ENCODE assay signal across 27 cellular contexts in the genomic region with DNA sequence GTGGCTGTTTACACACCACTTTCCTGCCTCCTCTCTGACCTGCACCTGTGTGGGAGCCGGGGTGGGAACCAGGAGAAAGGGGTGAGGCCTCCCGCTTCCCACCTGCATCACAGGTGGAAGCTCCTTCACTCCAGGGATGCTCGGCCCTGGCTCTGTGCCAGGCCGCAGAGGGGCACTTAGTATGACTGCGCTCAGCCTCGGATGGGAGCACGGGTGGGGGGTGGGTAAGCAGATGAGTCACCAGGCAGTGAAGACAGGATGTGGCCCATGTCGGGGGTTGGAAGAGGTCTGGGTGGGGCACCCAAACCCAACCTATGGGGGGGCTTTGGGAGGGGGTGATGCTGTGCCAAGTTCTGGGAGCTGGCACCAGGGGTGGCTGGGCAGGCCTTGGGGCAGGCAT. TPM values are rescaled to one million over a fixed set of nuclear protein-coding genes. Genes with fewer than 3 reads are reported as not detected.
A peak's percentile ranks its signal among the peaks of the same experiment; 100 is the strongest.
DNase-seq lines count a peak whose midpoint lies in the region; ATAC-seq lines count a peak whose summit lies in the region.
"Had no signal": no experiment of that assay in that cellular context is flagged by ENCODE, and none has a peak within 500 bp of the region (broad histone marks: within the 10 kb centered on the region; RNA-seq: fewer than 3 reads in every experiment).

No MANE protein-coding gene starts in this region.

- H3K4me1 Mint-ChIP-seq in activated CD8-positive, alpha-beta memory T cell treated with anti-CD3 and anti-CD28 coated beads, Interleukin-2, amount 10 ng/mL, durations not matched to agents 7 days and 5 days: peaks cover 22% of the 10 kb centered on the region
- peaks cover 5% of the 10 kb centered on the region for H3K4me1 Mint-ChIP-seq in activated T-helper 17 cell treated with anti-CD3 and anti-CD28 coated beads, Interleukin-2, amount 50 U/mL, for 72 hours

- no peak overlapping the region for H3K4me3 Mint-ChIP-seq in activated CD8-positive, alpha-beta memory T cell treated with anti-CD3 and anti-CD28 coated beads, Interleukin-2, amount 10 ng/mL, durations not matched to agents 7 days and 5 days
- no peak overlapping the region for H3K4me3 Mint-ChIP-seq in activated T-helper 17 cell treated with anti-CD3 and anti-CD28 coated beads, Interleukin-2, amount 50 U/mL, for 72 hours
- H3K4me3 Mint-ChIP-seq: activated naive CD8-positive, alpha-beta T cell; CD14-positive monocyte; H9; naive thymus-derived CD4-positive, alpha-beta T cell; T-helper 2 cell treated with Interferon-gamma antibody and Interleukin-4, amounts not matched to agents 5 μg/mL and 100 μg/mL, for 36 hours; WTC11 had no signal

- intact Hi-C loops in posterior vena cava (cut with DNase I): no loop called here

- H3K27me3 Mint-ChIP-seq in activated CD8-positive, alpha-beta memory T cell treated with anti-CD3 and anti-CD28 coated beads, Interleukin-2, amount 10 ng/mL, durations not matched to agents 7 days and 5 days: peaks cover 7% of the 10 kb centered on the region
- no peaks in the 10 kb centered on the region for H3K27me3 Mint-ChIP-seq in activated T-helper 17 cell treated with anti-CD3 and anti-CD28 coated beads, Interleukin-2, amount 50 U/mL, for 72 hours
- H3K27me3 Mint-ChIP-seq: activated naive CD8-positive, alpha-beta T cell had no signal

- DNase-seq in activated CD8-positive, alpha-beta memory T cell treated with anti-CD3 and anti-CD28 coated beads, Interleukin-2, amount 10 ng/mL, durations not matched to agents 7 days and 5 days: peak; percentile 59
- DNase-seq in activated CD8-positive, alpha-beta memory T cell treated with anti-CD3 and anti-CD28 coated beads for 24 hours: no peak
- DNase-seq in HT1080 (ENCODE audit: low read depth) (peak; percentile 44), posterior vena cava (ENCODE audit: low spot score) (peak; percentile 72), midbrain (lab: John Stamatoyannopoulos, UW) (no peak), DMS79 (lab: John Stamatoyannopoulos, UW) (no peak), MV-4-11 (lab: John Stamatoyannopoulos, UW) (no peak)
- DNase-seq: activated CD4-positive, alpha-beta T cell treated with anti-CD3 and anti-CD28 coated beads, Interleukin-2, amount 50 U/mL, for 48 hours; activated T-cell treated with anti-CD3 and anti-CD28 coated beads, Interleukin-2, amount 50 U/mL, for 48 hours; cerebellar nuclear complex; DMS153; effector CD4-positive, alpha-beta T cell; H9; mesendoderm; naive thymus-derived CD4-positive, alpha-beta T cell; NCI-H146; NCI-H446; NK-92 treated with Interleukin-12 subunit alpha and Interleukin-12 subunit beta, amount 100 ng/mL, for 24 hours; right lobe of liver; stimulated activated CD4-positive, alpha-beta T cell treated with anti-CD3 and anti-CD28 coated beads, Interleukin-15, amount 100 ng/mL, for 24 hours had no signal

- CTCF ChIA-PET in activated CD8-positive, alpha-beta memory T cell treated with anti-CD3 and anti-CD28 coated beads, Interleukin-2, amount 10 ng/mL, durations not matched to agents 7 days and 5 days (lab: Charles Lee): interaction anchor here (1.6 kb wide), 1 partner anchor 9 kb away, joined by 5 read pairs; no protein-coding TSS in a partner anchor

- H3K9me3 Mint-ChIP-seq in activated CD8-positive, alpha-beta memory T cell treated with anti-CD3 and anti-CD28 coated beads, Interleukin-2, amount 10 ng/mL, durations not matched to agents 7 days and 5 days (ENCODE audit: low read depth): no peaks in the 10 kb centered on the region
- no peaks in the 10 kb centered on the region for H3K9me3 Mint-ChIP-seq in activated T-helper 17 cell treated with anti-CD3 and anti-CD28 coated beads, Interleukin-2, amount 50 U/mL, for 72 hours

- H3K36me3 Mint-ChIP-seq in activated CD8-positive, alpha-beta memory T cell treated with anti-CD3 and anti-CD28 coated beads, Interleukin-2, amount 10 ng/mL, durations not matched to agents 7 days and 5 days: no peaks in the 10 kb centered on the region
- H3K36me3 Mint-ChIP-seq in activated T-helper 17 cell treated with anti-CD3 and anti-CD28 coated beads, Interleukin-2, amount 50 U/mL, for 72 hours (ENCODE audit: low read depth): no peaks in the 10 kb centered on the region
- H3K36me3 Mint-ChIP-seq: activated naive CD8-positive, alpha-beta T cell; CD14-positive monocyte had no signal

- peak overlapping the region; percentile 56 for H3K27ac Mint-ChIP-seq in activated CD8-positive, alpha-beta memory T cell treated with anti-CD3 and anti-CD28 coated beads, Interleukin-2, amount 10 ng/mL, durations not matched to agents 7 days and 5 days
- no peak overlapping the region for H3K27ac Mint-ChIP-seq in activated T-helper 17 cell treated with anti-CD3 and anti-CD28 coated beads, Interleukin-2, amount 50 U/mL, for 72 hours
- H3K27ac Mint-ChIP-seq: activated naive CD8-positive, alpha-beta T cell; CD14-positive monocyte; H9; naive thymus-derived CD4-positive, alpha-beta T cell; T-helper 2 cell treated with Interferon-gamma antibody and Interleukin-4, amounts not matched to agents 5 μg/mL and 100 μg/mL, for 36 hours; WTC11 had no signal

- peak; percentile 50 for ATAC-seq in activated CD8-positive, alpha-beta memory T cell treated with anti-CD3 and anti-CD28 coated beads, Interleukin-2, amount 10 ng/mL, durations not matched to agents 7 days and 5 days
- ATAC-seq in activated T-helper 17 cell treated with anti-CD3 and anti-CD28 coated beads, Interleukin-2, amount 50 U/mL, for 72 hours (replicated peaks): peak; percentile 16
- ATAC-seq: esophagus mucosa; naive thymus-derived CD4-positive, alpha-beta T cell; right lobe of liver; WTC11 had no signal

RNA-seq across cellular contexts. Expression of a gene that starts 7.4 kb away (rescaled TPM):
- under 1 TPM in 1 of 2 experiments, not detected in 1; 0.15 TPM for total RNA-seq in activated CD8-positive, alpha-beta memory T cell treated with anti-CD3 and anti-CD28 coated beads, Interleukin-2, amount 10 ng/mL, durations not matched to agents 7 days and 5 days
- total RNA-seq in HT1080 (2014; rRNA removed; shearing (Covaris generic)): not detected in 2 replicates
- not detected in 2 replicates for polyA plus RNA-seq in HT1080 (2015; cell fraction: cytosol; rRNA removed)
- polyA plus RNA-seq in HT1080 (2015; cell fraction: nucleus; rRNA removed): 0.19 TPM in 1 of 2 replicates, not detected in the other
- under 1 TPM; 0.04 to 0.16 TPM for total RNA-seq in activated T-helper 17 cell treated with anti-CD3 and anti-CD28 coated beads, Interleukin-2, amount 50 U/mL, for 72 hours
- total RNA-seq in posterior vena cava: 1 to 10 TPM; 1.3 TPM
- total RNA-seq: esophagus mucosa, RPMI7951 had no signal
- polyA plus RNA-seq: CD14-positive monocyte had no signal

RNA-seq across cellular contexts. Expression of a gene that starts 31.7 kb away (rescaled TPM):
- under 1 TPM in 1 of 2 experiments, not detected in 1; 0.09 TPM for total RNA-seq in activated CD8-positive, alpha-beta memory T cell treated with anti-CD3 and anti-CD28 coated beads, Interleukin-2, amount 10 ng/mL, durations not matched to agents 7 days and 5 days
- not detected in 2 replicates for total RNA-seq in HT1080 (2014; rRNA removed; shearing (Covaris generic))
- polyA plus RNA-seq in HT1080 (2015; cell fraction: cytosol; rRNA removed): 0.01 TPM in 1 of 2 replicates, not detected in the other
- not detected in 2 replicates for polyA plus RNA-seq in HT1080 (2015; cell fraction: nucleus; rRNA removed)
- total RNA-seq in activated T-helper 17 cell treated with anti-CD3 and anti-CD28 coated beads, Interleukin-2, amount 50 U/mL, for 72 hours: under 1 TPM in 1 of 2 donors, not detected in 1; 0.19 TPM
- total RNA-seq in posterior vena cava: 10 to 100 TPM; 10.9 to 11.6 TPM
- polyA plus RNA-seq: CD14-positive monocyte; naive thymus-derived CD4-positive, alpha-beta T cell had no signal

Comparison
In these comparisons a context has a peak if more than half of its experiments do, and no peak if none do; other contexts are left out.
1. DNase-seq: peak in activated CD8-positive, alpha-beta memory T cell treated with anti-CD3 and anti-CD28 coated beads, Interleukin-2, amount 10 ng/mL, durations not matched to agents 7 days and 5 days (single experiment), HT1080 (single experiment) and posterior vena cava (single experiment); none in activated CD8-positive, alpha-beta memory T cell treated with anti-CD3 and anti-CD28 coated beads for 24 hours (single experiment), midbrain (single experiment), DMS79 (single experiment) and MV-4-11 (single experiment).
2. RNA of a gene that starts 31.7 kb away (total RNA-seq): 10.9 to 11.6 TPM in posterior vena cava; 0.19 TPM in activated T-helper 17 cell treated with anti-CD3 and anti-CD28 coated beads, Interleukin-2, amount 50 U/mL, for 72 hours, 0.09 TPM in activated CD8-positive, alpha-beta memory T cell treated with anti-CD3 and anti-CD28 coated beads, Interleukin-2, amount 10 ng/mL, durations not matched to agents 7 days and 5 days and not detected in HT1080; every median in the first group is over 10 times any median in the second.